Comparison of ENCODE assay signal across 14 cellular contexts in the genomic region with DNA sequence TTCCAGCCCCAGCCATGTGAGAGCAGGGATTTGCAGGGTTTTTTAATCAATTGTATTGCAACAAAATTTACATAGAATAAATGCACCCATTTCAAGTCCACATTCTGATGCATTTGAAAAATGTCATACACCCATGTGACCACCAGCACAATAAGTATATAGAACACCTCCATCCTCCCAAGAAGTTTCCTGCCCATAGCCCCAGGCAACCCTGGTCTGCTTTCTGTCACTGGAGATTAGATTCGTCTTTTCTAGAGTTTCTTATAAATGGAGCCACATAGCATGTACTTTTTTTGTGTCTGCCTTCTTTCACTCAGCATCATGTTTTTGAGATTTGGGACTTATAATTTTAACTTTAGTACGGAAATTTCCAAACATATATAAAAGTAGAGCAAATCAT.
DNase-seq lines count a peak whose midpoint lies in the region; ATAC-seq and TF ChIP-seq lines count a peak whose summit lies in the region.
"Had no signal": no experiment of that assay in that cellular context is flagged by ENCODE, and none has a peak within 500 bp of the region (broad histone marks: within the 10 kb centered on the region; RNA-seq: fewer than 3 reads in every experiment).

No MANE protein-coding gene starts in this region.

- H3K4me1 ChIP-seq in HAP-1 (peaks cover 7% of the 10 kb centered on the region), RWPE2 (ENCODE audit: insufficient read depth, poor library complexity, severe bottlenecking) (peaks cover 50% of the 10 kb centered on the region), ascending aorta (peaks cover 7 to 16% of the 10 kb centered on the region in 2 donors), smooth muscle cell (ENCODE audit: low read depth) (peaks cover 28% of the 10 kb centered on the region)

- H3K27ac ChIP-seq in RWPE2 (ENCODE audit: poor library complexity, severe bottlenecking) (peak overlapping the region; percentile 97), ascending aorta (peak overlapping the region; percentile 19 to 30), smooth muscle cell (ENCODE audit: low read depth) (peak overlapping the region; percentile 54)

- no peak overlapping the region for H2AFZ ChIP-seq in smooth muscle cell (ENCODE audit: low read depth)

- no peak overlapping the region for H3K4me2 ChIP-seq in smooth muscle cell

- no peaks in the 10 kb centered on the region for H3K27me3 ChIP-seq in HAP-1 (ENCODE audit: low read depth)
- H3K27me3 ChIP-seq in RWPE2 (ENCODE audit: insufficient read depth, poor library complexity, severe bottlenecking) = no peaks in the 10 kb centered on the region
- no peaks in the 10 kb centered on the region for H3K27me3 ChIP-seq in ascending aorta
- no peaks in the 10 kb centered on the region for H3K27me3 ChIP-seq in smooth muscle cell (ENCODE audit: low read depth)

- H3K79me2 ChIP-seq in smooth muscle cell (ENCODE audit: low read depth) = no peaks in the 10 kb centered on the region

- H3F3A ChIP-seq in smooth muscle cell (ENCODE audit: low read depth) = peaks cover 35% of the 10 kb centered on the region

- no peak for ATAC-seq in RWPE2 (ENCODE audit: low read depth)
- ATAC-seq: GM23338 had no signal

- H3K9ac ChIP-seq in smooth muscle cell (ENCODE audit: low read depth) = no peak overlapping the region

- peak; percentile 8 to 52 for DNase-seq in HAP-1 (ENCODE audit: low spot score in 2 of 2)
- DNase-seq in RWPE2 (ENCODE audit: low spot score) = no peak
- no peak for DNase-seq in ascending aorta (ENCODE audit: low spot score in 2 of 2)
- no peak for DNase-seq in smooth muscle cell (lab: John Stamatoyannopoulos, UW; ENCODE audit: unreplicated experiment)
- DNase-seq in SKM-1 (lab: John Stamatoyannopoulos, UW; ENCODE audit: unreplicated experiment) = no peak
- no peak for DNase-seq in dermis blood vessel endothelial cell
- DNase-seq in NCI-H187 (lab: John Stamatoyannopoulos, UW) = no peak
- no peak for DNase-seq in NCI-H1436 (lab: John Stamatoyannopoulos, UW)
- DNase-seq: C1 segment of cervical spinal cord; CD4-positive, alpha-beta T cell; DMS79; GDM1; H9 had no signal

- no peaks in the 10 kb centered on the region for H4K20me1 ChIP-seq in smooth muscle cell (ENCODE audit: low read depth)

- WGBS in smooth muscle cell (ENCODE audit: low lambda C conversion rate) = 2% methylated on average over 2 of the region's 2 CpGs

- TF ChIP-seq CTCF in RWPE2 (IDR thresholded peaks at IDR 0.05; ENCODE audit: poor library complexity, severe bottlenecking) = no peak
- no peak for TF ChIP-seq CTCF in ascending aorta (IDR thresholded peaks at IDR 0.05)
- no peak for TF ChIP-seq CTCF in smooth muscle cell (IDR thresholded peaks at IDR 0.05; ENCODE audit: borderline replicate concordance, insufficient read depth, poor library complexity, severe bottlenecking)

- in situ Hi-C loops in HAP-1 (cut with MboI; ENCODE audit: low sequenced_read_pairs) = no loop called here

- intact Hi-C loops in ascending aorta (cut with DNase I) = no loop called here

- H3K4me3 ChIP-seq in HAP-1 (no peak overlapping the region), RWPE2 (ENCODE audit: severe bottlenecking) (no peak overlapping the region), ascending aorta (no peak overlapping the region), smooth muscle cell (no peak overlapping the region)
- H3K4me3 ChIP-seq: GM23338 had no signal

- H3K9me3 ChIP-seq in HAP-1 = no peaks in the 10 kb centered on the region
- no peaks in the 10 kb centered on the region for H3K9me3 ChIP-seq in RWPE2 (ENCODE audit: severe bottlenecking)
- no peaks in the 10 kb centered on the region for H3K9me3 ChIP-seq in ascending aorta
- H3K9me3 ChIP-seq in smooth muscle cell (replicated peaks; ENCODE audit: low read depth) = no peaks in the 10 kb centered on the region

- no peaks in the 10 kb centered on the region for H3K36me3 ChIP-seq in HAP-1 (replicated peaks)
- H3K36me3 ChIP-seq in RWPE2 (ENCODE audit: low read depth) = no peaks in the 10 kb centered on the region
- no peaks in the 10 kb centered on the region for H3K36me3 ChIP-seq in ascending aorta
- no peaks in the 10 kb centered on the region for H3K36me3 ChIP-seq in smooth muscle cell (ENCODE audit: low read depth)

Comparison
In these comparisons a context has a peak if more than half of its experiments do, and no peak if none do; other contexts are left out.
1. DNase-seq: peak in HAP-1 (2 of 2); none in RWPE2 (single experiment), ascending aorta (0 of 2), smooth muscle cell (single experiment), SKM-1 (single experiment), dermis blood vessel endothelial cell (single experiment), NCI-H187 (0 of 2) and NCI-H1436 (single experiment).
2. H3K27ac ChIP-seq: peak in every context shown above with its lines; median percentile 97 in RWPE2; 54 in smooth muscle cell; 24 in ascending aorta.